ENCODE assay signal across 8 cellular contexts in the genomic region with DNA sequence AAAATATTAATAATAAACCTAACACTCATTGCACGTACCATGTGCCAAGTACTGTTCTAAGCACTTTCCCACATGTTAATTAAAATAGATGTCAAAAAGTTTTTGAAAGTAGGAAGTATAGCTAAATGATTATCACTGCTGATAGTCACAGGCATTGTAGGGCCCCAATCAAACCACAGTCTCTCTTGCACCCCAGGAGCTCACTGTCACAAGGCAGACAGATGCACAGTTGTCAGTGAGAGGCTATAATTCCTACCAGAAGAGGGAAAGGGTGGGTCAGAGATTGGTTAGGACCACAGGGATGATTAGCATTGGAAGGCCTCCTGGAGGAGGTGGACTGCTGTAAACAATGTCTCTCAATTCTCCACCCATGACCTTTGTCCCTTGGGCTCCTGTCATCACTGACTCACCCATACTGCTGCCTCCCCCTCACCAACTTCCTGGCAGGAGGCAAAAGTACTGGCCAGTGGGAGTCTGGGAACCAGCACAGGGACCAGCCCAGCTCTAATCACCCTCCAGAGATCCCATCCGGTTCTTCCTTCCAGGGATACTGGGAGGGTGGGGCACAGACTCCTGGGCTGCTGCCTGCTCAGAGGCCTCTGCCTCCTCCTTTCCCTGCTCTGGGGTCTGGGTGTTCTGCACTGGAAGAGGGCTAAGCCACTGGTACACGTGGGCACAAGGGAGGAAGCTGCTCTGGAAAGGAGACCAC. TPM values are rescaled to one million over a fixed set of nuclear protein-coding genes. Genes with fewer than 3 reads are reported as not detected.
DNase-seq lines count a peak whose midpoint lies in the region; ATAC-seq and TF ChIP-seq lines count a peak whose summit lies in the region.

No MANE protein-coding gene starts in this region.

- ATAC-seq in HG02970 (IDR thresholded peaks at IDR 0.05; ENCODE audit: low FRiP score, unreplicated experiment): no peak

- H3K79me2 ChIP-seq in ACC112 (ENCODE audit: control insufficient read depth, insufficient read depth, low read length, unreplicated experiment): peaks cover 9% of the 10 kb centered on the region

- H3K9me3 ChIP-seq in SJSA1 (replicated peaks) (no peaks in the 10 kb centered on the region), vagina (no peaks in the 10 kb centered on the region)
- no peaks in the 10 kb centered on the region for H3K9me3 ChIP-seq in effector memory CD4-positive, alpha-beta T cell (ENCODE audit: control insufficient read depth, low read length)

- TF ChIP-seq POLR2A in GM19099 (IDR thresholded peaks at IDR 0.05; ENCODE audit: extremely low read depth, insufficient read length, low read depth) (peak; percentile 37), vagina (IDR thresholded peaks at IDR 0.05) (no peak)

- H3K36me3 ChIP-seq in ACC112 (ENCODE audit: insufficient read depth, low read length) (no peaks in the 10 kb centered on the region), SJSA1 (peaks cover 4% of the 10 kb centered on the region; the same call in 1 of the 2 replicates), vagina (no peaks in the 10 kb centered on the region)
- no peaks in the 10 kb centered on the region for H3K36me3 ChIP-seq in effector memory CD4-positive, alpha-beta T cell (ENCODE audit: control insufficient read depth, insufficient read depth, low read length)

- H2AFZ ChIP-seq in ACC112 (ENCODE audit: low read length, unreplicated experiment): no peak overlapping the region

- peak overlapping the region; percentile 96 for H3K27ac ChIP-seq in ACC112 (ENCODE audit: low read depth, low read length)
- H3K27ac ChIP-seq in SJSA1: peak overlapping the region; percentile 95
- peak overlapping the region; percentile 97 for H3K27ac ChIP-seq in effector memory CD4-positive, alpha-beta T cell (ENCODE audit: insufficient read depth, low read length, poor library complexity, severe bottlenecking)
- peak overlapping the region; percentile 99 for H3K27ac ChIP-seq in vagina

- peak overlapping the region; percentile 82 for H3K4me3 ChIP-seq in ACC112 (ENCODE audit: low read depth, low read length)
- peak overlapping the region; percentile 46; the same call in 1 of the 2 replicates for H3K4me3 ChIP-seq in SJSA1
- no peak overlapping the region for H3K4me3 ChIP-seq in effector memory CD4-positive, alpha-beta T cell (ENCODE audit: insufficient read depth, low read depth, low read length, poor library complexity, severe bottlenecking)
- H3K4me3 ChIP-seq in vagina: peak overlapping the region; percentile 55 to 70

- DNase-seq in SJSA1 (ENCODE audit: low read depth in 1 of 2, low spot score in 2 of 2): peak; percentile 95 to 97
- DNase-seq in effector memory CD4-positive, alpha-beta T cell: no peak
- peak; percentile 77 for DNase-seq in mucosa of gallbladder (ENCODE audit: low spot score)
- DNase-seq in vagina (ENCODE audit: extremely low spot score in 2 of 2): peak in 1 of 2 donors; percentile 98
- no peak for DNase-seq in effector CD8-positive, alpha-beta T cell (lab: John Stamatoyannopoulos, UW)

- H3K27me3 ChIP-seq in ACC112 (ENCODE audit: insufficient read depth, low read length): no peaks in the 10 kb centered on the region
- no peaks in the 10 kb centered on the region for H3K27me3 ChIP-seq in SJSA1 (replicated peaks)
- no peaks in the 10 kb centered on the region for H3K27me3 ChIP-seq in effector memory CD4-positive, alpha-beta T cell (replicated peaks; ENCODE audit: control insufficient read depth, insufficient read depth, low read length, poor library complexity, severe bottlenecking)
- H3K27me3 ChIP-seq in vagina: no peaks in the 10 kb centered on the region

- peaks cover 62% of the 10 kb centered on the region for H3K4me1 ChIP-seq in ACC112 (ENCODE audit: control insufficient read depth, insufficient read depth, low read length, unreplicated experiment)
- peaks cover 65% of the 10 kb centered on the region for H3K4me1 ChIP-seq in SJSA1 (replicated peaks)
- H3K4me1 ChIP-seq in effector memory CD4-positive, alpha-beta T cell (ENCODE audit: control insufficient read depth, insufficient read depth, low read length, poor library complexity, severe bottlenecking): peaks cover 48% of the 10 kb centered on the region
- peaks cover 79% of the 10 kb centered on the region for H3K4me1 ChIP-seq in vagina

- TF ChIP-seq CTCF in vagina (IDR thresholded peaks at IDR 0.05): no peak

- intact Hi-C loops in vagina (cut with DNase I): loop anchor here (1.0 to 10.0 kb wide), 2 partner anchors 19 to 150 kb away; partner anchors contain the start of genes CDK2AP2, CLCF1 and PITPNM1

RNA-seq across cellular contexts. Expression of gene POLD4, which starts 1.1 kb away (rescaled TPM):
- 81.8 and 125 TPM in 2 replicates for total RNA-seq in SJSA1 (2014; rRNA removed; shearing (Covaris generic))
- total RNA-seq in mucosa of gallbladder (87.5 TPM), vagina (80.0 TPM)

RNA-seq across cellular contexts. Expression of gene CLCF1, which starts 18.9 kb away (rescaled TPM):
- total RNA-seq in SJSA1 (2014; rRNA removed; shearing (Covaris generic)): 6.9 and 9.4 TPM in 2 replicates
- total RNA-seq in mucosa of gallbladder (4.0 TPM), vagina (20.6 TPM)

RNA-seq across cellular contexts. Expression of gene RAD9A, which starts 37.3 kb away (rescaled TPM):
- 13.8 and 25.1 TPM in 2 replicates for total RNA-seq in SJSA1 (2014; rRNA removed; shearing (Covaris generic))
- total RNA-seq in mucosa of gallbladder (45.0 TPM), vagina (20.6 TPM)

RNA-seq across cellular contexts. Expression of gene PPP1CA, which starts 47.2 kb away (rescaled TPM):
- total RNA-seq in SJSA1 (2014; rRNA removed; shearing (Covaris generic)): 668 and 731 TPM in 2 replicates
- total RNA-seq in mucosa of gallbladder: 140 TPM
- total RNA-seq in vagina: 102 TPM

RNA-seq across cellular contexts. Expression of gene TBC1D10C, which starts 49.4 kb away (rescaled TPM):
- not detected in 2 replicates for total RNA-seq in SJSA1 (2014; rRNA removed; shearing (Covaris generic))
- 10.6 TPM for total RNA-seq in mucosa of gallbladder
- total RNA-seq in vagina: 6.6 TPM

Comparison
In these comparisons a context has a peak if more than half of its experiments do, and no peak if none do; other contexts are left out.
1. DNase-seq: peak in SJSA1 (2 of 2) and mucosa of gallbladder (single experiment); none in effector memory CD4-positive, alpha-beta T cell (0 of 3) and effector CD8-positive, alpha-beta T cell (single experiment).
2. Peak in every context shown above with its lines, with median percentiles within 50 percentile points of each other: H3K27ac ChIP-seq.